8 cellular contexts compared by ENCODE assay signal in genomic region chr7:99325597-99326407, GRCh38. TPM values are rescaled to one million over a fixed set of nuclear protein-coding genes. Genes with fewer than 3 reads are reported as not detected.
A peak's percentile ranks its signal among the peaks of the same experiment; 100 is the strongest.
DNase-seq lines count a peak whose midpoint lies in the region; ATAC-seq lines count a peak whose summit lies in the region.

ARPC1A (plus strand) TSS chr7:99325898; CDS start chr7:99333354, 7,456 bp downstream.

- ATAC-seq in GM21360 (IDR thresholded peaks at IDR 0.05; ENCODE audit: unreplicated experiment), result peak; percentile 82

- H3K4me3 ChIP-seq in effector memory CD4-positive, alpha-beta T cell (ENCODE audit: insufficient read depth, low read depth, low read length, poor library complexity, severe bottlenecking), result peak within 1 kb of the TSS; percentile 82

- peaks cover 20% of the 10 kb centered on the region for H3K4me1 ChIP-seq in effector memory CD4-positive, alpha-beta T cell (ENCODE audit: control insufficient read depth, insufficient read depth, low read length, poor library complexity, severe bottlenecking)

- no peaks in the 10 kb centered on the region for H3K27me3 ChIP-seq in effector memory CD4-positive, alpha-beta T cell (replicated peaks; ENCODE audit: control insufficient read depth, insufficient read depth, low read length, poor library complexity, severe bottlenecking)

- DNase-seq in COLO829 (ENCODE audit: low spot score) (peak; percentile 97), HT1080 (ENCODE audit: low read depth) (peak; percentile 93), NOMO-1 (lab: John Stamatoyannopoulos, UW; ENCODE audit: unreplicated experiment in 2 of 2) (peak; percentile 94 to 95), medulla oblongata (ENCODE audit: extremely low spot score) (peak; percentile 88)
- DNase-seq in effector memory CD4-positive, alpha-beta T cell, result peak; percentile 85
- DNase-seq in stimulated activated CD4-positive, alpha-beta T cell treated with anti-CD3 and anti-CD28 coated beads, TNF-alpha, amount 100 ng/mL, for 48 hours (ENCODE audit: low read depth in 3 of 3), result peak; percentile 81 to 90 (median 82)

- POLR2A ChIA-PET in activated CD8-positive, alpha-beta memory T cell treated with anti-CD3 and anti-CD28 coated beads for 36 hours (lab: Charles Lee), result interaction anchor here (0.6 kb wide), 1 partner anchor 243 kb away, joined by 3 read pairs; no protein-coding TSS in a partner anchor

- peak within 1 kb of the TSS; percentile 92 for H3K27ac ChIP-seq in effector memory CD4-positive, alpha-beta T cell (ENCODE audit: insufficient read depth, low read length, poor library complexity, severe bottlenecking)

- CTCF ChIA-PET in activated CD8-positive, alpha-beta memory T cell treated with anti-CD3 and anti-CD28 coated beads for 36 hours (lab: Charles Lee), result interaction anchor here (0.6 to 3.0 kb wide), 4 partner anchors 12 to 83 kb away, joined by 3 to 9 read pairs (median 4); partner anchors contain the start of genes BUD31 and PDAP1

- no peaks in the 10 kb centered on the region for H3K36me3 ChIP-seq in effector memory CD4-positive, alpha-beta T cell (ENCODE audit: control insufficient read depth, insufficient read depth, low read length)

- no peaks in the 10 kb centered on the region for H3K9me3 ChIP-seq in effector memory CD4-positive, alpha-beta T cell (ENCODE audit: control insufficient read depth, low read length)

RNA-seq across cellular contexts. Expression of gene ARPC1A, which starts in this region (rescaled TPM):
- 292 and 359 TPM in 2 replicates for total RNA-seq in HT1080 (2014; rRNA removed; shearing (Covaris generic))
- polyA plus RNA-seq in HT1080 (2015; cell fraction: cytosol; rRNA removed), result 401 and 410 TPM in 2 replicates
- 136 and 140 TPM in 2 replicates for polyA plus RNA-seq in HT1080 (2015; cell fraction: nucleus; rRNA removed)
- total RNA-seq in activated CD8-positive, alpha-beta memory T cell treated with anti-CD3 and anti-CD28 coated beads for 36 hours, result 10 to 100 TPM; 77.9 to 80.4 TPM

Comparison
In these comparisons a context has a peak if more than half of its experiments do, and no peak if none do; other contexts are left out.
1. Peak in every context shown above with its lines: DNase-seq, ATAC-seq, H3K4me3 ChIP-seq and H3K27ac ChIP-seq.